In the genomic region with DNA sequence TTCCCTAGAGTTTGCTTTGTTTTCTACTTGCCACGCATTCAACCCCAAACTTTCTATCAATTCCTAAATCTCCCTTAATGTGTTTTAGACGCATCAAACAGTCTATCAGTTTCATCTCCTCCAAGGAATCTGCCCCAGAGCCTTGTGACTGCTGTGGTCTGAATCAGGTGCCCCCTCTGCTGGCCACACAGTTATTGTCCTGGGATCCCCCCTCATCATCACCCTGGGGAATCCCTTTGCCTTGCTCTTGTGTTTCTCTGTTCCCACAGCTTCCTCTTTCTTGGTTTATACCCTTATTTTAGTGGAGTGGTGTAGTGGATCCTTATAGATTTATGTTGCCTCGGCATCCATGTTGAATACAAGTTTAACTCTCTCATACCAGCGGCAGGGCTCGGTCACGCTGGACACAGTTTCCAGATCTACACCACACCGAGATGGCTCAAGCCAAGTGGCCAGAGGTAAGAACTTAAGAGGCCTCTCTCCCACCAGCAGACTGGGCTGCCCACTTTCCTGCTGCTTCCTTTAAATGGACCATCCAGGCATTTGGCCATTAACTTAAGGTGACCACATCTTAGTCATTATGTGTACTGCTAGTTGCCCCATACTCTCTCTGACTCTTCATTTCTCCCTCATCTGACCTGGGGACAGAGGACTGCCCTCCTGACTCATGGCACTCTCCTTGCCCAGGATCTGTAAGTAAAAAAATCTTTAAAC, we compare ENCODE assay signal across 1 cellular context.
TF ChIP-seq lines count a peak whose summit lies in the region.

No MANE protein-coding gene starts in this region.

TF ChIP-seq in HepG2, 621 proteins besides CTCF, POLR2A, EP300 and RAD21 (continued from another document):
- TF ChIP-seq, protein P1, sequence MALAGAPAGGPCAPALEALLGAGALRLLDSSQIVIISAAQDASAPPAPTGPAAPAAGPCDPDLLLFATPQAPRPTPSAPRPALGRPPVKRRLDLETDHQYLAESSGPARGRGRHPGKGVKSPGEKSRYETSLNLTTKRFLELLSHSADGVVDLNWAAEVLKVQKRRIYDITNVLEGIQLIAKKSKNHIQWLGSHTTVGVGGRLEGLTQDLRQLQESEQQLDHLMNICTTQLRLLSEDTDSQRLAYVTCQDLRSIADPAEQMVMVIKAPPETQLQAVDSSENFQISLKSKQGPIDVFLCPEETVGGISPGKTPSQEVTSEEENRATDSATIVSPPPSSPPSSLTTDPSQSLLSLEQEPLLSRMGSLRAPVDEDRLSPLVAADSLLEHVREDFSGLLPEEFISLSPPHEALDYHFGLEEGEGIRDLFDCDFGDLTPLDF (CRISPR knock-in tag; IDR thresholded peaks at IDR 0.05): no peak
- TF ChIP-seq EZH2 (conservative IDR thresholded peaks at IDR 0.05; ENCODE audit: low read depth, low read length) (no peak), ZNF556 (CRISPR knock-in tag; IDR thresholded peaks at IDR 0.05; ENCODE audit: borderline replicate concordance) (no peak), ZNF225 (CRISPR knock-in tag; IDR thresholded peaks at IDR 0.05) (no peak), ETV6 (CRISPR knock-in tag; conservative IDR thresholded peaks at IDR 0.05) (no peak), STAT5B (CRISPR knock-in tag; IDR thresholded peaks at IDR 0.05) (no peak), ZNF20 (CRISPR knock-in tag; IDR thresholded peaks at IDR 0.05) (no peak), XRCC5 (optimal IDR thresholded peaks at IDR 0.05; ENCODE audit: low read length) (peak; percentile 60), ZNF34 (CRISPR knock-in tag; IDR thresholded peaks at IDR 0.05; ENCODE audit: borderline replicate concordance) (no peak), MATR3 (CRISPR knock-in tag; IDR thresholded peaks at IDR 0.05) (no peak), KLF9 (CRISPR knock-in tag; IDR thresholded peaks at IDR 0.05; ENCODE audit: low read depth) (no peak), ZNF552 (CRISPR knock-in tag; IDR thresholded peaks at IDR 0.05; ENCODE audit: borderline replicate concordance) (no peak), ZNF75D (CRISPR knock-in tag; IDR thresholded peaks at IDR 0.05; ENCODE audit: borderline replicate concordance) (no peak), ZNF703 (CRISPR knock-in tag; IDR thresholded peaks at IDR 0.05; ENCODE audit: borderline replicate concordance) (no peak), ZNF740 (CRISPR knock-in tag; IDR thresholded peaks at IDR 0.05) (no peak), NONO (IDR thresholded peaks at IDR 0.05) (no peak), NONO (CRISPR knock-in tag; conservative IDR thresholded peaks at IDR 0.05) (no peak), YEATS2 (CRISPR knock-in tag; IDR thresholded peaks at IDR 0.05; ENCODE audit: borderline replicate concordance) (no peak), ZNF792 (CRISPR knock-in tag; IDR thresholded peaks at IDR 0.05) (no peak), FOXC1 (CRISPR knock-in tag; IDR thresholded peaks at IDR 0.05; ENCODE audit: borderline replicate concordance) (no peak), ZNF7 (CRISPR knock-in tag; IDR thresholded peaks at IDR 0.05) (0 out of 2 replicates have a peak, but pooled peaks have one; percentile 28), HCFC1 (IDR thresholded peaks at IDR 0.05; ENCODE audit: low read depth, low read length) (no peak), KMT2B (CRISPR knock-in tag; IDR thresholded peaks at IDR 0.05) (no peak), ZNF567 (CRISPR knock-in tag; IDR thresholded peaks at IDR 0.05; ENCODE audit: borderline replicate concordance) (no peak), CSRNP1 (CRISPR knock-in tag; IDR thresholded peaks at IDR 0.05) (no peak), ZNF256 (CRISPR knock-in tag; conservative IDR thresholded peaks at IDR 0.05) (no peak), HIVEP1 (CRISPR knock-in tag; IDR thresholded peaks at IDR 0.05) (peak; percentile 57; the same call in 1 of the 2 replicates), ZNF607 (CRISPR knock-in tag; IDR thresholded peaks at IDR 0.05; ENCODE audit: borderline replicate concordance) (no peak), TOPORS (CRISPR knock-in tag; IDR thresholded peaks at IDR 0.05) (no peak), DPF2 (CRISPR knock-in tag; IDR thresholded peaks at IDR 0.05; ENCODE audit: borderline replicate concordance, low read depth) (no peak), ATF4 (CRISPR knock-in tag; IDR thresholded peaks at IDR 0.05) (no peak), ZNF3 (CRISPR knock-in tag; IDR thresholded peaks at IDR 0.05) (0 out of 2 replicates have a peak, but pooled peaks have one; percentile 35), SMAD3 (CRISPR knock-in tag; IDR thresholded peaks at IDR 0.05) (no peak), ZGPAT (CRISPR knock-in tag; IDR thresholded peaks at IDR 0.05) (no peak), MXI1 (IDR thresholded peaks at IDR 0.05; ENCODE audit: borderline replicate concordance, low read depth, low read length) (no peak), PAX8 (CRISPR knock-in tag; IDR thresholded peaks at IDR 0.05; ENCODE audit: borderline replicate concordance) (no peak), TRAFD1 (CRISPR knock-in tag; IDR thresholded peaks at IDR 0.05; ENCODE audit: borderline replicate concordance) (no peak), TEAD2 (CRISPR knock-in tag; IDR thresholded peaks at IDR 0.05) (no peak), ZNF614 (CRISPR knock-in tag; IDR thresholded peaks at IDR 0.05; ENCODE audit: borderline replicate concordance) (0 out of 2 replicates have a peak, but pooled peaks have one; percentile 22), TFE3 (CRISPR knock-in tag; IDR thresholded peaks at IDR 0.05) (no peak), ETV5 (CRISPR knock-in tag; IDR thresholded peaks at IDR 0.05; ENCODE audit: borderline replicate concordance) (no peak), IRX3 (CRISPR knock-in tag; IDR thresholded peaks at IDR 0.05; ENCODE audit: borderline replicate concordance, low read depth) (no peak)
- TF ChIP-seq, protein P2, sequence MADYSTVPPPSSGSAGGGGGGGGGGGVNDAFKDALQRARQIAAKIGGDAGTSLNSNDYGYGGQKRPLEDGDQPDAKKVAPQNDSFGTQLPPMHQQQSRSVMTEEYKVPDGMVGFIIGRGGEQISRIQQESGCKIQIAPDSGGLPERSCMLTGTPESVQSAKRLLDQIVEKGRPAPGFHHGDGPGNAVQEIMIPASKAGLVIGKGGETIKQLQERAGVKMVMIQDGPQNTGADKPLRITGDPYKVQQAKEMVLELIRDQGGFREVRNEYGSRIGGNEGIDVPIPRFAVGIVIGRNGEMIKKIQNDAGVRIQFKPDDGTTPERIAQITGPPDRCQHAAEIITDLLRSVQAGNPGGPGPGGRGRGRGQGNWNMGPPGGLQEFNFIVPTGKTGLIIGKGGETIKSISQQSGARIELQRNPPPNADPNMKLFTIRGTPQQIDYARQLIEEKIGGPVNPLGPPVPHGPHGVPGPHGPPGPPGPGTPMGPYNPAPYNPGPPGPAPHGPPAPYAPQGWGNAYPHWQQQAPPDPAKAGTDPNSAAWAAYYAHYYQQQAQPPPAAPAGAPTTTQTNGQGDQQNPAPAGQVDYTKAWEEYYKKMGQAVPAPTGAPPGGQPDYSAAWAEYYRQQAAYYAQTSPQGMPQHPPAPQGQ (CRISPR knock-in tag; IDR thresholded peaks at IDR 0.05; ENCODE audit: borderline replicate concordance): no peak
- TF ChIP-seq, protein P3, sequence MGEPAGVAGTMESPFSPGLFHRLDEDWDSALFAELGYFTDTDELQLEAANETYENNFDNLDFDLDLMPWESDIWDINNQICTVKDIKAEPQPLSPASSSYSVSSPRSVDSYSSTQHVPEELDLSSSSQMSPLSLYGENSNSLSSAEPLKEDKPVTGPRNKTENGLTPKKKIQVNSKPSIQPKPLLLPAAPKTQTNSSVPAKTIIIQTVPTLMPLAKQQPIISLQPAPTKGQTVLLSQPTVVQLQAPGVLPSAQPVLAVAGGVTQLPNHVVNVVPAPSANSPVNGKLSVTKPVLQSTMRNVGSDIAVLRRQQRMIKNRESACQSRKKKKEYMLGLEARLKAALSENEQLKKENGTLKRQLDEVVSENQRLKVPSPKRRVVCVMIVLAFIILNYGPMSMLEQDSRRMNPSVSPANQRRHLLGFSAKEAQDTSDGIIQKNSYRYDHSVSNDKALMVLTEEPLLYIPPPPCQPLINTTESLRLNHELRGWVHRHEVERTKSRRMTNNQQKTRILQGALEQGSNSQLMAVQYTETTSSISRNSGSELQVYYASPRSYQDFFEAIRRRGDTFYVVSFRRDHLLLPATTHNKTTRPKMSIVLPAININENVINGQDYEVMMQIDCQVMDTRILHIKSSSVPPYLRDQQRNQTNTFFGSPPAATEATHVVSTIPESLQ (CRISPR knock-in tag; conservative IDR thresholded peaks at IDR 0.05): no peak
